In genomic region chr5:122311400-122311887, GRCh38 we compare ENCODE assay signal across 9 cellular contexts. TPM values are rescaled to one million over a fixed set of nuclear protein-coding genes. Genes with fewer than 3 reads are reported as not detected.
DNase-seq lines count a peak whose midpoint lies in the region; ATAC-seq and TF ChIP-seq lines count a peak whose summit lies in the region.
"Had no signal": no experiment of that assay in that cellular context is flagged by ENCODE, and none has a peak within 500 bp of the region (broad histone marks: within the 10 kb centered on the region; RNA-seq: fewer than 3 reads in every experiment).

No MANE protein-coding gene starts in this region.

- peaks cover 0 to under 1% of the 10 kb centered on the region in 2 donors for H3K9me3 Mint-ChIP-seq in stimulated activated naive CD8-positive, alpha-beta T cell treated with anti-CD3 and anti-CD28 coated beads, Interleukin-15, amount 100 ng/mL, for 72 hours
- H3K9me3 Mint-ChIP-seq in mesothelial cell of epicardium: peaks cover 2% of the 10 kb centered on the region

- peak overlapping the region; percentile 9 to 52 for H3K4me3 Mint-ChIP-seq in stimulated activated naive CD8-positive, alpha-beta T cell treated with anti-CD3 and anti-CD28 coated beads, Interleukin-15, amount 100 ng/mL, for 72 hours
- H3K4me3 Mint-ChIP-seq in mesothelial cell of epicardium: peak overlapping the region; percentile 84

- peaks cover 9% of the 10 kb centered on the region for H3K4me1 Mint-ChIP-seq in stimulated activated naive CD8-positive, alpha-beta T cell treated with anti-CD3 and anti-CD28 coated beads, Interleukin-15, amount 100 ng/mL, for 72 hours
- peaks cover 49% of the 10 kb centered on the region for H3K4me1 Mint-ChIP-seq in mesothelial cell of epicardium

- H3K36me3 Mint-ChIP-seq in mesothelial cell of epicardium: peaks cover 7% of the 10 kb centered on the region

- no peak overlapping the region for H3K27ac Mint-ChIP-seq in stimulated activated naive CD8-positive, alpha-beta T cell treated with anti-CD3 and anti-CD28 coated beads, Interleukin-15, amount 100 ng/mL, for 72 hours
- peak overlapping the region; percentile 92 for H3K27ac Mint-ChIP-seq in mesothelial cell of epicardium
- H3K27ac Mint-ChIP-seq: stimulated activated naive CD8-positive, alpha-beta T cell treated with anti-CD3 and anti-CD28 coated beads, Interleukin-15, Interleukin-2, amounts not matched to agents 100 ng/mL and 50 ng/mL, for 24 hours had no signal

- no peak for DNase-seq in stimulated activated naive CD8-positive, alpha-beta T cell treated with anti-CD3 and anti-CD28 coated beads, Interleukin-15, amount 100 ng/mL, for 72 hours
- no peak for DNase-seq in stimulated activated naive CD8-positive, alpha-beta T cell treated with anti-CD3 and anti-CD28 coated beads, Interleukin-15, Interleukin-2, amounts not matched to agents 100 U/mL and 50 U/mL, for 24 hours
- peak; percentile 25 for DNase-seq in cerebellar cortex (ENCODE audit: low spot score)
- DNase-seq in mesothelial cell of epicardium (ENCODE audit: low spot score in 2 of 2, unreplicated experiment in 2 of 2): peak; percentile 26 to 61
- DNase-seq in occipital lobe (lab: John Stamatoyannopoulos, UW): no peak
- DNase-seq in SK-N-DZ (ENCODE audit: low spot score): no peak
- no peak for DNase-seq in GM19240 (ENCODE audit: insufficient read length, low spot score)

- H3K27me3 Mint-ChIP-seq in stimulated activated naive CD8-positive, alpha-beta T cell treated with anti-CD3 and anti-CD28 coated beads, Interleukin-15, amount 100 ng/mL, for 72 hours: peaks cover 50% of the 10 kb centered on the region
- H3K27me3 Mint-ChIP-seq in mesothelial cell of epicardium (ENCODE audit: low read depth): no peaks in the 10 kb centered on the region

- TF ChIP-seq CTCF in mesothelial cell of epicardium (IDR thresholded peaks at IDR 0.05; ENCODE audit: unreplicated experiment): no peak

- no peak for ATAC-seq in stimulated activated naive CD8-positive, alpha-beta T cell treated with anti-CD3 and anti-CD28 coated beads, Interleukin-15, amount 100 ng/mL, for 72 hours
- no peak for ATAC-seq in stimulated activated naive CD8-positive, alpha-beta T cell treated with anti-CD3 and anti-CD28 coated beads, Interleukin-15, Interleukin-2, amounts not matched to agents 100 U/mL and 50 U/mL, for 24 hours
- no peak for ATAC-seq in GM21786 (IDR thresholded peaks at IDR 0.05; ENCODE audit: unreplicated experiment)

RNA-seq across cellular contexts. Expression of gene SNCAIP, which starts 0.6 kb away (rescaled TPM):
- total RNA-seq in mesothelial cell of epicardium (102 to 113 TPM (median 109 TPM) in 3 replicates), occipital lobe (48.2 TPM)
- 0.10 and 0.14 TPM in 2 replicates for polyA plus RNA-seq in SK-N-DZ (2014; cell fraction: cytosol; rRNA removed)
- 0.12 TPM in 1 of 2 replicates, not detected in the other for polyA plus RNA-seq in SK-N-DZ (2014; cell fraction: nucleus; rRNA removed)

Comparison
In these comparisons a context has a peak if more than half of its experiments do, and no peak if none do; other contexts are left out.
1. DNase-seq: peak in cerebellar cortex (single experiment) and mesothelial cell of epicardium (2 of 2); none in stimulated activated naive CD8-positive, alpha-beta T cell treated with anti-CD3 and anti-CD28 coated beads, Interleukin-15, amount 100 ng/mL, for 72 hours (0 of 2), stimulated activated naive CD8-positive, alpha-beta T cell treated with anti-CD3 and anti-CD28 coated beads, Interleukin-15, Interleukin-2, amounts not matched to agents 100 U/mL and 50 U/mL, for 24 hours (single experiment), occipital lobe (single experiment), SK-N-DZ (single experiment) and GM19240 (single experiment).